In genomic region chr19:16372065-16372915, GRCh38 we compare ENCODE assay signal across 2 cellular contexts.
TF ChIP-seq lines count a peak whose summit lies in the region.

No MANE protein-coding gene starts in this region.

TF ChIP-seq in IMR-90, 13 proteins besides CTCF, POLR2A, EP300 and RAD21:
- TF ChIP-seq CHD1 (IDR thresholded peaks at IDR 0.05; ENCODE audit: low read depth, low read length) (no peak), RCOR1 (IDR thresholded peaks at IDR 0.05; ENCODE audit: insufficient replicate concordance, low read length) (no peak), SMC3 (IDR thresholded peaks at IDR 0.05; ENCODE audit: low read depth, low read length) (no peak), MAFK (IDR thresholded peaks at IDR 0.05; ENCODE audit: low read depth, low read length) (no peak), MAZ (IDR thresholded peaks at IDR 0.05; ENCODE audit: borderline replicate concordance, low read depth, low read length) (no peak), RFX5 (IDR thresholded peaks at IDR 0.05; ENCODE audit: low read depth, low read length) (no peak), FOS (IDR thresholded peaks at IDR 0.05; ENCODE audit: low read depth, low read length) (no peak), CEBPB (IDR thresholded peaks at IDR 0.05; ENCODE audit: low read depth, low read length) (no peak), MXI1 (IDR thresholded peaks at IDR 0.05; ENCODE audit: borderline replicate concordance, low read depth, low read length) (no peak)
- TF ChIP-seq, protein P1, sequence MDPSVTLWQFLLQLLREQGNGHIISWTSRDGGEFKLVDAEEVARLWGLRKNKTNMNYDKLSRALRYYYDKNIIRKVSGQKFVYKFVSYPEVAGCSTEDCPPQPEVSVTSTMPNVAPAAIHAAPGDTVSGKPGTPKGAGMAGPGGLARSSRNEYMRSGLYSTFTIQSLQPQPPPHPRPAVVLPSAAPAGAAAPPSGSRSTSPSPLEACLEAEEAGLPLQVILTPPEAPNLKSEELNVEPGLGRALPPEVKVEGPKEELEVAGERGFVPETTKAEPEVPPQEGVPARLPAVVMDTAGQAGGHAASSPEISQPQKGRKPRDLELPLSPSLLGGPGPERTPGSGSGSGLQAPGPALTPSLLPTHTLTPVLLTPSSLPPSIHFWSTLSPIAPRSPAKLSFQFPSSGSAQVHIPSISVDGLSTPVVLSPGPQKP (IDR thresholded peaks at IDR 0.05; ENCODE audit: borderline replicate concordance, low read depth, low read length) = no peak

TF ChIP-seq in GM23338, 12 proteins besides CTCF, POLR2A, EP300 and RAD21:
- TF ChIP-seq, protein P2, sequence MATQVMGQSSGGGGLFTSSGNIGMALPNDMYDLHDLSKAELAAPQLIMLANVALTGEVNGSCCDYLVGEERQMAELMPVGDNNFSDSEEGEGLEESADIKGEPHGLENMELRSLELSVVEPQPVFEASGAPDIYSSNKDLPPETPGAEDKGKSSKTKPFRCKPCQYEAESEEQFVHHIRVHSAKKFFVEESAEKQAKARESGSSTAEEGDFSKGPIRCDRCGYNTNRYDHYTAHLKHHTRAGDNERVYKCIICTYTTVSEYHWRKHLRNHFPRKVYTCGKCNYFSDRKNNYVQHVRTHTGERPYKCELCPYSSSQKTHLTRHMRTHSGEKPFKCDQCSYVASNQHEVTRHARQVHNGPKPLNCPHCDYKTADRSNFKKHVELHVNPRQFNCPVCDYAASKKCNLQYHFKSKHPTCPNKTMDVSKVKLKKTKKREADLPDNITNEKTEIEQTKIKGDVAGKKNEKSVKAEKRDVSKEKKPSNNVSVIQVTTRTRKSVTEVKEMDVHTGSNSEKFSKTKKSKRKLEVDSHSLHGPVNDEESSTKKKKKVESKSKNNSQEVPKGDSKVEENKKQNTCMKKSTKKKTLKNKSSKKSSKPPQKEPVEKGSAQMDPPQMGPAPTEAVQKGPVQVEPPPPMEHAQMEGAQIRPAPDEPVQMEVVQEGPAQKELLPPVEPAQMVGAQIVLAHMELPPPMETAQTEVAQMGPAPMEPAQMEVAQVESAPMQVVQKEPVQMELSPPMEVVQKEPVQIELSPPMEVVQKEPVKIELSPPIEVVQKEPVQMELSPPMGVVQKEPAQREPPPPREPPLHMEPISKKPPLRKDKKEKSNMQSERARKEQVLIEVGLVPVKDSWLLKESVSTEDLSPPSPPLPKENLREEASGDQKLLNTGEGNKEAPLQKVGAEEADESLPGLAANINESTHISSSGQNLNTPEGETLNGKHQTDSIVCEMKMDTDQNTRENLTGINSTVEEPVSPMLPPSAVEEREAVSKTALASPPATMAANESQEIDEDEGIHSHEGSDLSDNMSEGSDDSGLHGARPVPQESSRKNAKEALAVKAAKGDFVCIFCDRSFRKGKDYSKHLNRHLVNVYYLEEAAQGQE (IDR thresholded peaks at IDR 0.05; ENCODE audit: unreplicated experiment) = no peak
- TF ChIP-seq JUNB (IDR thresholded peaks at IDR 0.05; ENCODE audit: unreplicated experiment) (no peak), ETS1 (IDR thresholded peaks at IDR 0.05) (no peak), ZNF331 (CRISPR knock-in tag; IDR thresholded peaks at IDR 0.05; ENCODE audit: low read depth) (no peak), POLR2AphosphoS5 (IDR thresholded peaks at IDR 0.05; ENCODE audit: low read depth) (no peak), ZNF114 (CRISPR knock-in tag; IDR thresholded peaks at IDR 0.05) (no peak), NANOG (IDR thresholded peaks at IDR 0.05; ENCODE audit: borderline replicate concordance) (no peak), EZH2phosphoT487 (IDR thresholded peaks at IDR 0.05; ENCODE audit: unreplicated experiment) (no peak), EZH2 (IDR thresholded peaks at IDR 0.05; ENCODE audit: low read depth, unreplicated experiment) (no peak), CREB1 (CRISPR knock-in tag; IDR thresholded peaks at IDR 0.05; ENCODE audit: low read depth) (no peak), STAT1 (IDR thresholded peaks at IDR 0.05; ENCODE audit: unreplicated experiment) (no peak)
- TF ChIP-seq, protein P3, sequence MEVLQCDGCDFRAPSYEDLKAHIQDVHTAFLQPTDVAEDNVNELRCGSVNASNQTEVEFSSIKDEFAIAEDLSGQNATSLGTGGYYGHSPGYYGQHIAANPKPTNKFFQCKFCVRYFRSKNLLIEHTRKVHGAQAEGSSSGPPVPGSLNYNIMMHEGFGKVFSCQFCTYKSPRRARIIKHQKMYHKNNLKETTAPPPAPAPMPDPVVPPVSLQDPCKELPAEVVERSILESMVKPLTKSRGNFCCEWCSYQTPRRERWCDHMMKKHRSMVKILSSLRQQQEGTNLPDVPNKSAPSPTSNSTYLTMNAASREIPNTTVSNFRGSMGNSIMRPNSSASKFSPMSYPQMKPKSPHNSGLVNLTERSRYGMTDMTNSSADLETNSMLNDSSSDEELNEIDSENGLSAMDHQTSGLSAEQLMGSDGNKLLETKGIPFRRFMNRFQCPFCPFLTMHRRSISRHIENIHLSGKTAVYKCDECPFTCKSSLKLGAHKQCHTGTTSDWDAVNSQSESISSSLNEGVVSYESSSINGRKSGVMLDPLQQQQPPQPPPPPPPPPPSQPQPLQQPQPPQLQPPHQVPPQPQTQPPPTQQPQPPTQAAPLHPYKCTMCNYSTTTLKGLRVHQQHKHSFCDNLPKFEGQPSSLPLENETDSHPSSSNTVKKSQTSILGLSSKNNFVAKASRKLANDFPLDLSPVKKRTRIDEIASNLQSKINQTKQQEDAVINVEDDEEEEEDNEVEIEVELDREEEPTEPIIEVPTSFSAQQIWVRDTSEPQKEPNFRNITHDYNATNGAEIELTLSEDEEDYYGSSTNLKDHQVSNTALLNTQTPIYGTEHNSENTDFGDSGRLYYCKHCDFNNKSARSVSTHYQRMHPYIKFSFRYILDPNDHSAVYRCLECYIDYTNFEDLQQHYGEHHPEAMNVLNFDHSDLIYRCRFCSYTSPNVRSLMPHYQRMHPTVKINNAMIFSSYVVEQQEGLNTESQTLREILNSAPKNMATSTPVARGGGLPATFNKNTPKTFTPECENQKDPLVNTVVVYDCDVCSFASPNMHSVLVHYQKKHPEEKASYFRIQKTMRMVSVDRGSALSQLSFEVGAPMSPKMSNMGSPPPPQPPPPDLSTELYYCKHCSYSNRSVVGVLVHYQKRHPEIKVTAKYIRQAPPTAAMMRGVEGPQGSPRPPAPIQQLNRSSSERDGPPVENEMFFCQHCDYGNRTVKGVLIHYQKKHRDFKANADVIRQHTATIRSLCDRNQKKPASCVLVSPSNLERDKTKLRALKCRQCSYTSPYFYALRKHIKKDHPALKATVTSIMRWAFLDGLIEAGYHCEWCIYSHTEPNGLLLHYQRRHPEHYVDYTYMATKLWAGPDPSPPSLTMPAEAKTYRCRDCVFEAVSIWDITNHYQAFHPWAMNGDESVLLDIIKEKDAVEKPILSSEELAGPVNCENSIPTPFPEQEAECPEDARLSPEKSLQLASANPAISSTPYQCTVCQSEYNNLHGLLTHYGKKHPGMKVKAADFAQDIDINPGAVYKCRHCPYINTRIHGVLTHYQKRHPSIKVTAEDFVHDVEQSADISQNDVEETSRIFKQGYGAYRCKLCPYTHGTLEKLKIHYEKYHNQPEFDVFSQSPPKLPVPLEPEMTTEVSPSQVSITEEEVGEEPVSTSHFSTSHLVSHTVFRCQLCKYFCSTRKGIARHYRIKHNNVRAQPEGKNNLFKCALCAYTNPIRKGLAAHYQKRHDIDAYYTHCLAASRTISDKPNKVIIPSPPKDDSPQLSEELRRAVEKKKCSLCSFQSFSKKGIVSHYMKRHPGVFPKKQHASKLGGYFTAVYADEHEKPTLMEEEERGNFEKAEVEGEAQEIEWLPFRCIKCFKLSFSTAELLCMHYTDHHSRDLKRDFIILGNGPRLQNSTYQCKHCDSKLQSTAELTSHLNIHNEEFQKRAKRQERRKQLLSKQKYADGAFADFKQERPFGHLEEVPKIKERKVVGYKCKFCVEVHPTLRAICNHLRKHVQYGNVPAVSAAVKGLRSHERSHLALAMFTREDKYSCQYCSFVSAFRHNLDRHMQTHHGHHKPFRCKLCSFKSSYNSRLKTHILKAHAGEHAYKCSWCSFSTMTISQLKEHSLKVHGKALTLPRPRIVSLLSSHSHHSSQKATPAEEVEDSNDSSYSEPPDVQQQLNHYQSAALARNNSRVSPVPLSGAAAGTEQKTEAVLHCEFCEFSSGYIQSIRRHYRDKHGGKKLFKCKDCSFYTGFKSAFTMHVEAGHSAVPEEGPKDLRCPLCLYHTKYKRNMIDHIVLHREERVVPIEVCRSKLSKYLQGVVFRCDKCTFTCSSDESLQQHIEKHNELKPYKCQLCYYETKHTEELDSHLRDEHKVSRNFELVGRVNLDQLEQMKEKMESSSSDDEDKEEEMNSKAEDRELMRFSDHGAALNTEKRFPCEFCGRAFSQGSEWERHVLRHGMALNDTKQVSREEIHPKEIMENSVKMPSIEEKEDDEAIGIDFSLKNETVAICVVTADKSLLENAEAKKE (CRISPR knock-in tag; IDR thresholded peaks at IDR 0.05) = no peak
